In the genomic region with DNA sequence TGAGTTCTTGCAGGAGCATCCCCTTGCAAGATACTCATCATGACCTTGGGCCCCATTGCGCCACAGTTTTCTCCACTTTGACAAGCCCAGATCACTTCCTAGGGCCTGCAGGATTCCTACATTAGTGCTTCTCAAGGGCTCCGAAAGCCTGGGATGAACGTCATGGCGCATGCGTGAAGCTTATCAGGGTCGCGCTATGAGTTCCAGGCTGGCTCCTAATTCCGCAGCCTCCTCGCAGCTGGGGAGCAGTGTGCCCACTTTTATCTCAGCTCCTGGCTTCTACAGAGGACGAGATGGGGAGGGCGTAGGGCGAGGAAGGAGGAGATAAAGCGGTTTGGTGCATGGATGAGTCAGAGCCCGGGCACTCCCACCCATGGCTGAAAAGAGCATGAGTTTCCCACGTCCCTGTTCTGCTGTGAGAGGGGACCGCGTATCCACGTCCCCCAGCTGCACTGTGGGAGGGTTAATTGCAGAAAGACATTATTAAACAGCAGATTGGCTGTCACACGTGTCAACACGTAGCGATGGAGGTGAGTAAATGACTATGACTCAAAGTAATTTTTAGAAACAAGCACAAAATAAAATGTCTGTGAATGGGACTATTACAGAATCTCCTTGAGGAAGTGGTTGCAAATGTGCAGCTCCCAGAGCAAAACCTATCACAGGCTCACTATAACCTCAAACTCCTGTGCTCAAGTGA, we compare ENCODE assay signal across 8 cellular contexts.
DNase-seq lines count a peak whose midpoint lies in the region; TF ChIP-seq lines count a peak whose summit lies in the region.

No MANE protein-coding gene starts in this region.

- H3K4me3 ChIP-seq in SJSA1, result peak overlapping the region; percentile 17; the same call in 1 of the 2 replicates
- H3K4me3 ChIP-seq in foreskin fibroblast (ENCODE audit: low read depth in 1 of 2, low read length in 2 of 2), result peak overlapping the region; percentile 22 to 30
- peak overlapping the region in 2 of 3 donors; percentile 9 to 35 for H3K4me3 ChIP-seq in skeletal muscle tissue (ENCODE audit: low read length in 3 of 3)
- H3K4me3 ChIP-seq in HAP-1, result no peak overlapping the region

- TF ChIP-seq CTCF in foreskin fibroblast (IDR thresholded peaks at IDR 0.05; ENCODE audit: low read depth, low read length), result no peak

- H3K27me3 ChIP-seq in SJSA1 (replicated peaks) (no peaks in the 10 kb centered on the region), skeletal muscle tissue (ENCODE audit: control insufficient read depth in 3 of 3, insufficient read depth in 3 of 3, low read length in 3 of 3) (no peaks in the 10 kb centered on the region), HAP-1 (ENCODE audit: low read depth) (no peaks in the 10 kb centered on the region)

- H3K4me1 ChIP-seq in SJSA1 (replicated peaks) (peaks cover 5% of the 10 kb centered on the region; the same call in 1 of the 2 replicates), skeletal muscle tissue (ENCODE audit: control insufficient read depth in 3 of 3, insufficient read depth in 3 of 3, low read length in 3 of 3) (no peaks in the 10 kb centered on the region), HAP-1 (no peaks in the 10 kb centered on the region)

- H3K36me3 ChIP-seq in SJSA1, result no peaks in the 10 kb centered on the region
- no peaks in the 10 kb centered on the region for H3K36me3 ChIP-seq in skeletal muscle tissue (ENCODE audit: control insufficient read depth in 3 of 3, insufficient read depth in 3 of 3, low read length in 3 of 3)
- H3K36me3 ChIP-seq in HAP-1 (replicated peaks), result no peaks in the 10 kb centered on the region

- H3K27ac ChIP-seq in SJSA1 (no peak overlapping the region), skeletal muscle tissue (ENCODE audit: low read depth, low read length) (no peak overlapping the region)

- no peak overlapping the region for H3K9ac ChIP-seq in skeletal muscle tissue (ENCODE audit: low read depth in 1 of 3, low read length in 3 of 3)

- H3K9me3 ChIP-seq in SJSA1 (replicated peaks), result no peaks in the 10 kb centered on the region
- H3K9me3 ChIP-seq in skeletal muscle tissue (ENCODE audit: control insufficient read depth in 3 of 3, low read length in 3 of 3), result no peaks in the 10 kb centered on the region
- no peaks in the 10 kb centered on the region for H3K9me3 ChIP-seq in HAP-1

- in situ Hi-C loops in HAP-1 (cut with MboI; ENCODE audit: low sequenced_read_pairs), result no loop called here

- DNase-seq in H4 (ENCODE audit: low spot score) (peak; percentile 27), SJSA1 (ENCODE audit: low read depth in 1 of 2, low spot score in 2 of 2) (peak; percentile 39 to 51), foreskin fibroblast (peak; percentile 7 to 58), DMS 273 (lab: John Stamatoyannopoulos, UW; ENCODE audit: unreplicated experiment) (no peak), NCI-H524 (lab: John Stamatoyannopoulos, UW) (no peak), HAP-1 (ENCODE audit: low spot score in 2 of 2) (no peak), GOT3 (lab: John Stamatoyannopoulos, UW) (no peak)

Comparison
In these comparisons a context has a peak if more than half of its experiments do, and no peak if none do; other contexts are left out.
1. DNase-seq: peak in H4 (single experiment), SJSA1 (2 of 2) and foreskin fibroblast (2 of 2); none in DMS 273 (single experiment), NCI-H524 (0 of 2), HAP-1 (0 of 2) and GOT3 (single experiment).